In the genomic region with DNA sequence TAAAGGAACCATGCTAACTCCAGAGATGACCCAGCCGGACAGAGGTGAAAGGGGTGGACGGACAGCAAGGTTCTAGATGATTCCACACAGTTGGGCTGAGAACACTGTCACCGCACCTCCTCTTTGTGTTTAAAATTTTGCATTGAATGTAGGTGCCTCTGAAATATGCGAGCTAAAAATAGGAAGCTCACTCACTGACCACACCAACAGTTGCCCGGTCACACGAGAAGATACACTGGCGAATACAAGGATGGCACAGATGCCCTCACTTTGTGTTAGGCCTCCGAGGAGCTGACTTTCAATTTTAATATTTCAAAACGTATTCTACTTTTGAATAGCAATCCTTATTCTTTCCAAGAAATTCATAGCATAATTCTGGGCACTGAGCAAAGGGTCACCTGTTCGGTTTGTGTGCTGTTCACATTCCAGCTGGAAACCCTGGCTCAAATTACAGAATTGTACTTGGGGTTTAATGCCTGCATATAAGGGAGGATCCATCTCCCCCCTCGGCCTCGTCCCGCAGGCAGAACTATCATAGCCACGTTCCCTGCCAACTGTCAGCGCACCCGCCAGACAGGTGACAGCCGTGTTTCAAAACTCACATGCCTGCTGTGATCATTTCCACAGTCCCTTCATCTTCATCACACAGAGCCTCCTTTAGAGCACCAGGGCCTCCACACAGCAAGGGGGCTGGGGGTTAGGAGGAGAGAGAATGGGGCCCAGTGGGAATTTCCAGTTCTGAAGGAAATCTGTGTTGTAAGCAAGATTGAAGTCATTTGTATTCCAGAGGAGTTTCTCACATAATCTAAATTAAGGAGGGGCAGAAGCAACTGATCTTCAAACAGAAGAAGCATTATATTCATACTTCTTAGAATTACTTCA, we compare ENCODE assay signal across 1 cellular context.
TF ChIP-seq lines count a peak whose summit lies in the region.

No MANE protein-coding gene starts in this region.

TF ChIP-seq in IMR-90, 13 proteins besides CTCF, POLR2A, EP300 and RAD21 (continued from another document):
- TF ChIP-seq, protein P1, sequence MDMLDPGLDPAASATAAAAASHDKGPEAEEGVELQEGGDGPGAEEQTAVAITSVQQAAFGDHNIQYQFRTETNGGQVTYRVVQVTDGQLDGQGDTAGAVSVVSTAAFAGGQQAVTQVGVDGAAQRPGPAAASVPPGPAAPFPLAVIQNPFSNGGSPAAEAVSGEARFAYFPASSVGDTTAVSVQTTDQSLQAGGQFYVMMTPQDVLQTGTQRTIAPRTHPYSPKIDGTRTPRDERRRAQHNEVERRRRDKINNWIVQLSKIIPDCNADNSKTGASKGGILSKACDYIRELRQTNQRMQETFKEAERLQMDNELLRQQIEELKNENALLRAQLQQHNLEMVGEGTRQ (IDR thresholded peaks at IDR 0.05; ENCODE audit: low read depth, low read length): no peak
